In genomic region chr6:12033770-12034169, GRCh38 we compare ENCODE assay signal across 16 cellular contexts. TPM values are rescaled to one million over a fixed set of nuclear protein-coding genes. Genes with fewer than 3 reads are reported as not detected.
A peak's percentile ranks its signal among the peaks of the same experiment; 100 is the strongest.
DNase-seq lines count a peak whose midpoint lies in the region; ATAC-seq, FAIRE-seq and TF ChIP-seq lines count a peak whose summit lies in the region.
"Had no signal": no experiment of that assay in that cellular context is flagged by ENCODE, and none has a peak within 500 bp of the region (broad histone marks: within the 10 kb centered on the region; RNA-seq: fewer than 3 reads in every experiment).

No MANE protein-coding gene starts in this region.

- POLR2A ChIA-PET in A673 (lab: Charles Lee; ENCODE audit: low non-redundant PET) (no interaction called here), IMR-90 (lab: Charles Lee; ENCODE audit: unreplicated experiment) (no interaction called here)

- BruUV-seq in A673 (replicated peaks; lab: Mats Ljungman, UMichigan) (no TSS peak), IMR-90 (replicated peaks; lab: Mats Ljungman, UMichigan) (no TSS peak)

- H2BK120ac ChIP-seq in IMR-90 (ENCODE audit: low read depth, low read length), result no peak overlapping the region

- H2BK15ac ChIP-seq in IMR-90 (ENCODE audit: low read depth, low read length), result 0 out of 3 replicates have a peak overlapping the region, but pooled peaks have one; percentile 31

- no peak overlapping the region for H2AK9ac ChIP-seq in IMR-90 (replicated peaks; ENCODE audit: low read depth, low read length, poor library complexity)

- no peak overlapping the region for H4K5ac ChIP-seq in IMR-90 (ENCODE audit: low read depth, low read length)

- FAIRE-seq in bronchial epithelial cell (lab: Jason Lieb, UNC) (no peak), GM19239 (lab: Jason Lieb, UNC) (no peak)
- FAIRE-seq: urothelium cell line had no signal

- no peak overlapping the region for H3K9ac ChIP-seq in IMR-90 (ENCODE audit: low read depth, low read length)

- ATAC-seq in IMR-90 (ENCODE audit: low read depth) (peak; percentile 21; the same call in 1 of the 2 replicates), left lobe of liver (peak; percentile 17)

- no peak for TF ChIP-seq POLR2A in IMR-90 (IDR thresholded peaks at IDR 0.05; ENCODE audit: low read depth, low read length)

- no peak overlapping the region for H3K4ac ChIP-seq in IMR-90 (ENCODE audit: low read depth, low read length)

- peaks cover 5% of the 10 kb centered on the region; the same call in 1 of the 2 replicates for H4K20me1 ChIP-seq in IMR-90 (ENCODE audit: insufficient read depth, low read length)

- no peak overlapping the region for H3K56ac ChIP-seq in IMR-90 (ENCODE audit: extremely low read depth, insufficient read depth, low read length)

- H3K9me3 ChIP-seq in A673 (ENCODE audit: low read depth, low read length, poor library complexity, severe bottlenecking) (peaks cover 9% of the 10 kb centered on the region), IMR-90 (ENCODE audit: control insufficient read depth, insufficient read depth, low read length) (no peaks in the 10 kb centered on the region)

- DNase-seq in A673 (ENCODE audit: low spot score) (peak; percentile 77), IMR-90 (peak; percentile 56), bronchial epithelial cell (ENCODE audit: low read depth) (peak; percentile 95), left lobe of liver (ENCODE audit: low spot score) (no peak), OCI-M1 (lab: John Stamatoyannopoulos, UW) (no peak), HuH-7.5 (ENCODE audit: low spot score) (no peak), dorsolateral prefrontal cortex (no peak), GM19239 (ENCODE audit: insufficient read length, low spot score) (no peak)
- DNase-seq: activated CD4-positive, CD25-positive, alpha-beta regulatory T cell; GDM1; islet precursor cell; NCI-H1417; NCI-H510A treated with DMSO at 0.1 percent for 48 hours had no signal

- no peak for TF ChIP-seq RAD21 in IMR-90 (IDR thresholded peaks at IDR 0.05; ENCODE audit: low read length)

- no peak overlapping the region for H2AK5ac ChIP-seq in IMR-90 (ENCODE audit: low read depth, low read length)

- H3K18ac ChIP-seq in IMR-90 (ENCODE audit: low read depth, low read length), result no peak overlapping the region

- peak overlapping the region; percentile 57; the same call in 1 of the 2 replicates for H3K4me2 ChIP-seq in IMR-90 (ENCODE audit: low read depth, low read length)

- H3K4me3 ChIP-seq in A673 (ENCODE audit: low read depth, low read length, poor library complexity, severe bottlenecking), result no peak overlapping the region
- no peak overlapping the region for H3K4me3 ChIP-seq in IMR-90 (ENCODE audit: insufficient read depth, low read depth, low read length)
- no peak overlapping the region for H3K4me3 ChIP-seq in bronchial epithelial cell (ENCODE audit: low read depth, low read length)
- no peak overlapping the region for H3K4me3 ChIP-seq in dorsolateral prefrontal cortex
- H3K4me3 ChIP-seq: esophagus muscularis mucosa, SJSA1 had no signal

- H3K27ac ChIP-seq in A673 (ENCODE audit: low read depth, low read length, poor library complexity, severe bottlenecking), result no peak overlapping the region
- H3K27ac ChIP-seq in IMR-90 (ENCODE audit: insufficient read depth, low read length), result no peak overlapping the region
- no peak overlapping the region for H3K27ac ChIP-seq in dorsolateral prefrontal cortex
- H3K27ac ChIP-seq: esophagus muscularis mucosa, SJSA1 had no signal

- TF ChIP-seq CTCF in A673 (conservative IDR thresholded peaks at IDR 0.05; ENCODE audit: low read depth, low read length) (no peak), IMR-90 (conservative IDR thresholded peaks at IDR 0.05; ENCODE audit: low read depth, low read length) (no peak), bronchial epithelial cell (IDR thresholded peaks at IDR 0.05; ENCODE audit: insufficient read depth, low read length, severe bottlenecking) (no peak), dorsolateral prefrontal cortex (IDR thresholded peaks at IDR 0.05 in 54 of 56, conservative IDR thresholded peaks at IDR 0.05 in 2 of 56; ENCODE audit: low read depth in 1 of 56, partially characterized antibody in 56 of 56) (no peak)

- in situ Hi-C loops in IMR-90 (cut with MboI; ENCODE audit: low sequenced_read_pairs), result no loop called here

- WGBS in IMR-90 (ENCODE audit: extremely low coverage in 2 of 2, insufficient read length in 1 of 2), 2 experiments, result no CpG with 5 or more reads among the region's 4 CpGs

- H3K27me3 ChIP-seq in A673 (replicated peaks; ENCODE audit: insufficient read depth, low read depth, low read length, poor library complexity) (no peaks in the 10 kb centered on the region), IMR-90 (ENCODE audit: control insufficient read depth, insufficient read depth, low read length) (no peaks in the 10 kb centered on the region), bronchial epithelial cell (ENCODE audit: control insufficient read depth, insufficient read depth, low read length) (no peaks in the 10 kb centered on the region), dorsolateral prefrontal cortex (no peaks in the 10 kb centered on the region)
- H3K27me3 ChIP-seq: esophagus muscularis mucosa, SJSA1 had no signal

- H3K4me1 ChIP-seq in A673 (ENCODE audit: insufficient read depth, low read length, poor library complexity, severe bottlenecking), result peaks cover 22% of the 10 kb centered on the region
- peaks cover 11% of the 10 kb centered on the region for H3K4me1 ChIP-seq in IMR-90 (ENCODE audit: control insufficient read depth, insufficient read depth, low read length)

- H4K8ac ChIP-seq in IMR-90 (ENCODE audit: low read depth in 2 of 2, low read length in 2 of 2), result no peak overlapping the region

- peaks cover 14% of the 10 kb centered on the region; the same call in 1 of the 2 replicates for H3K9me1 ChIP-seq in IMR-90 (ENCODE audit: insufficient read depth, low read length)

- H3K36me3 ChIP-seq in A673 (ENCODE audit: insufficient read depth, low read length, poor library complexity, severe bottlenecking) (peaks cover 4% of the 10 kb centered on the region), IMR-90 (ENCODE audit: control insufficient read depth, insufficient read depth, low read length) (peaks cover 3% of the 10 kb centered on the region; the same call in 1 of the 2 replicates), bronchial epithelial cell (ENCODE audit: control insufficient read depth, insufficient read depth, low read length) (no peaks in the 10 kb centered on the region)
- H3K36me3 ChIP-seq: esophagus muscularis mucosa had no signal

- dilution Hi-C loops in IMR-90 (cut with HindIII; ENCODE audit: low sequenced_read_pairs, unreplicated experiment), result no loop called here

- no peak overlapping the region for H3K14ac ChIP-seq in IMR-90 (replicated peaks; ENCODE audit: low read depth, low read length)

- peaks cover 25 to 45% of the 10 kb centered on the region in 2 experiments for H3K79me1 ChIP-seq in IMR-90 (ENCODE audit: low read depth in 1 of 2, low read length in 2 of 2)

- no peak overlapping the region for H2BK20ac ChIP-seq in IMR-90 (ENCODE audit: low read depth, low read length)

- CTCF ChIA-PET in A673 (lab: Charles Lee), result no interaction called here
- CTCF ChIA-PET in IMR-90 (lab: Yijun Ruan, JAX), result no interaction called here

- H2BK5ac ChIP-seq in IMR-90 (ENCODE audit: low read depth, low read length, poor library complexity, severe bottlenecking), result no peak overlapping the region

- H3K23ac ChIP-seq in IMR-90 (ENCODE audit: low read depth, low read length), result no peak overlapping the region

- no peak overlapping the region for H4K91ac ChIP-seq in IMR-90 (ENCODE audit: insufficient read depth, low read depth, low read length)

- no peak overlapping the region for H2AFZ ChIP-seq in IMR-90 (replicated peaks; ENCODE audit: low read length, poor library complexity)

- intact Hi-C loops in A673 (cut with micrococcal nuclease; ENCODE audit: unreplicated experiment), result loop anchor here (10.0 kb wide), 1 partner anchor 379 kb away; no protein-coding TSS in a partner anchor
- intact Hi-C loops in IMR-90 (cut with micrococcal nuclease), result no loop called here
- intact Hi-C loops in dorsolateral prefrontal cortex (cut with DNase I), result loop anchor here in 1 of 2 donors (10.0 kb wide), 1 partner anchor 379 kb away; no protein-coding TSS in a partner anchor

TF ChIP-seq in IMR-90, 13 proteins besides CTCF, POLR2A, EP300 and RAD21:
- peak; percentile 92 for TF ChIP-seq CEBPB (IDR thresholded peaks at IDR 0.05; ENCODE audit: low read depth, low read length)
- TF ChIP-seq MAZ (IDR thresholded peaks at IDR 0.05; ENCODE audit: borderline replicate concordance, low read depth, low read length), result no peak

RNA-seq across cellular contexts. Expression of gene HIVEP1, which starts 21.7 kb away (rescaled TPM):
- total RNA-seq in A673 (2021) (18.5 and 21.5 TPM in 2 replicates), IMR-90 (2012; rRNA removed) (16.7 and 17.2 TPM in 2 replicates), bronchial epithelial cell (6.8 and 12.3 TPM in 2 replicates), left lobe of liver (9.7 TPM), dorsolateral prefrontal cortex (10 to 100 TPM; 24.9 to 56.3 (median 41.0) TPM)
- 13.0 and 14.4 TPM in 2 replicates for polyA plus RNA-seq in IMR-90 (2012; rRNA removed)
- polyA plus RNA-seq in IMR-90 (2012; cell fraction: cytosol; rRNA removed), result 7.3 and 8.8 TPM in 2 replicates
- polyA plus RNA-seq in IMR-90 (2012; cell fraction: nucleus; rRNA removed; ENCODE audit: low replicate concordance), result 32.2 and 33.4 TPM in 2 replicates

Comparison
In these comparisons a context has a peak if more than half of its experiments do, and no peak if none do; other contexts are left out.
1. DNase-seq: peak in A673 (single experiment), IMR-90 (single experiment) and bronchial epithelial cell (single experiment); none in left lobe of liver (single experiment), OCI-M1 (single experiment), HuH-7.5 (single experiment), dorsolateral prefrontal cortex (0 of 10) and GM19239 (single experiment).